Comparison of ENCODE assay signal across 1 cellular context in the genomic region with DNA sequence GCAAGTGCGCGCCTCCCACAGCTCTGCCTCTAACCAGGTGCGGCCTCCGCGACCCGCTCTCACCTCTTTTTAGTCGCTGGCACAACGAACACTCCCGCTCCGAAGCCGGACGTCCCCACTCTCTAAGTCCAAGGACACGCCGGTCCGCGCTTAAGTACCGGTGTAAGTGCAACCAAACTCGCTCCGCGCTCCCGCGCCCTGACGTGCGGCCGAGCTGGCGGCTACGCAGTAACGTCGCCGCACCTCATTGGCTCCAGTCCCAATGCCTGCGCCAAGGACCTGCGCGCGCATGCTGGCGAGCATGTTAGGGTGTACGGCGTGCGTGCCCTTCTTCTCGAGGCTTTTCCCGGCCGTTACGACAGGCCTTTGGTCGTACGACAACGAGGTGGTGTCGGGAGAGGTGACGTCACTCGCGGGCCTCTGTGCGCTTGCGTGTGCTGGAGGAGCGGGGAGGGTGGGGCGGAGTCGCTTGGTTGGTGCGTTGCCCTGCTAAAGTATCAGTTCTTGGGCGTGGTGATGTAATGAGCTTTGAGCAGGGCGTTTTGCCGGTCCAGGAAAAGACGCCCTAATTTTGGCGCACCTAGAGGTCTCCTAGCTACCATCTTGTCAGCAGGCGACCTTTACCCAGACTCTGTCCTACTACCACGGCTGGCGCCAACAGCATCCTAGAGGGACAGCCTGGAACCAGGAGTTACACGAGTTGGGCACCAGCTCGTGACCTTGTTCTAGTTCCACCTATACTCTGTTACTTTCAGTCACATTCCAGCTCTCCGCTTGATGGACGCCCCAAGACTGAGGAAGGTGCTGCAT.
TF ChIP-seq lines count a peak whose summit lies in the region.

Gene CYCS, minus strand, starts transcription at position 124 of the 810 bp plus-strand sequence. CDS start 1,141 bp downstream, outside the sequence.

TF ChIP-seq in GM12878, 131 proteins besides CTCF, POLR2A, EP300 and RAD21 (continued from another document and continues in another):
- TF ChIP-seq CUX1 (IDR thresholded peaks at IDR 0.05; ENCODE audit: insufficient replicate concordance, low read depth, low read length) (no peak), MTA3 (IDR thresholded peaks at IDR 0.05; ENCODE audit: borderline replicate concordance, low read length) (no peak), PAX5 (IDR thresholded peaks at IDR 0.05; ENCODE audit: borderline replicate concordance, low read depth, low read length) (peak; percentile 72; the same call in 1 of the 2 replicates), MYB (IDR thresholded peaks at IDR 0.05; ENCODE audit: borderline replicate concordance, low read depth, low read length) (0 out of 2 replicates have a peak, but pooled peaks have one; percentile 52), MLLT1 (IDR thresholded peaks at IDR 0.05) (peak; percentile 67), SRF (IDR thresholded peaks at IDR 0.05; ENCODE audit: low read depth in 2 of 2, low read length in 2 of 2) (no peak), TCF12 (IDR thresholded peaks at IDR 0.05; ENCODE audit: low read depth, low read length) (peak; percentile 81; the same call in 1 of the 2 replicates), SUPT20H (IDR thresholded peaks at IDR 0.05; ENCODE audit: borderline replicate concordance, control insufficient read depth, low read depth, low read length) (no peak), MXI1 (IDR thresholded peaks at IDR 0.05; ENCODE audit: low read depth, low read length) (peak; percentile 93), YY1 (IDR thresholded peaks at IDR 0.05; ENCODE audit: low read depth, low read length) (peak; percentile 74), SIX5 (IDR thresholded peaks at IDR 0.05; ENCODE audit: low read depth, low read length, severe bottlenecking) (peak; percentile 41), IKZF1 (conservative IDR thresholded peaks at IDR 0.05) (peak; percentile 94), CHD2 (IDR thresholded peaks at IDR 0.05; ENCODE audit: borderline replicate concordance, low read depth, low read length) (peak; percentile 94), YBX1 (IDR thresholded peaks at IDR 0.05) (no peak), RB1 (IDR thresholded peaks at IDR 0.05; ENCODE audit: borderline replicate concordance) (peak; percentile 97; the same call in 1 of the 2 replicates), NBN (IDR thresholded peaks at IDR 0.05) (peak; percentile 99), SMARCA5 (IDR thresholded peaks at IDR 0.05) (no peak), ASH2L (IDR thresholded peaks at IDR 0.05; ENCODE audit: borderline replicate concordance, low read depth) (0 out of 2 replicates have a peak, but pooled peaks have one; percentile 27), BMI1 (IDR thresholded peaks at IDR 0.05; ENCODE audit: borderline replicate concordance) (no peak), FOXM1 (IDR thresholded peaks at IDR 0.05; ENCODE audit: low read depth, low read length) (no peak), PRDM15 (CRISPR knock-in tag; IDR thresholded peaks at IDR 0.05) (no peak), SMAD1 (IDR thresholded peaks at IDR 0.05; ENCODE audit: low read depth, partially characterized antibody) (no peak), PML (IDR thresholded peaks at IDR 0.05; ENCODE audit: low read length) (peak; percentile 95), MEF2B (IDR thresholded peaks at IDR 0.05; ENCODE audit: partially characterized antibody, poor library complexity, severe bottlenecking) (no peak), IRF4 (IDR thresholded peaks at IDR 0.05; ENCODE audit: low read depth, low read length) (peak; percentile 66), ZZZ3 (IDR thresholded peaks at IDR 0.05; ENCODE audit: control insufficient read depth, insufficient read length, low read depth) (no peak), CHD1 (IDR thresholded peaks at IDR 0.05; ENCODE audit: low read depth, low read length) (no peak), RUNX3 (IDR thresholded peaks at IDR 0.05; ENCODE audit: low read length) (peak; percentile 22), ZNF622 (IDR thresholded peaks at IDR 0.05) (peak; percentile 94), BACH1 (IDR thresholded peaks at IDR 0.05; ENCODE audit: borderline replicate concordance) (peak; percentile 100), PAX8 (IDR thresholded peaks at IDR 0.05) (no peak), USF1 (IDR thresholded peaks at IDR 0.05; ENCODE audit: borderline replicate concordance, extremely low read length, insufficient read depth, low read depth, low read length) (no peak), ZNF207 (IDR thresholded peaks at IDR 0.05; ENCODE audit: borderline replicate concordance) (peak; percentile 77; the same call in 1 of the 2 replicates)
- TF ChIP-seq, protein P1, sequence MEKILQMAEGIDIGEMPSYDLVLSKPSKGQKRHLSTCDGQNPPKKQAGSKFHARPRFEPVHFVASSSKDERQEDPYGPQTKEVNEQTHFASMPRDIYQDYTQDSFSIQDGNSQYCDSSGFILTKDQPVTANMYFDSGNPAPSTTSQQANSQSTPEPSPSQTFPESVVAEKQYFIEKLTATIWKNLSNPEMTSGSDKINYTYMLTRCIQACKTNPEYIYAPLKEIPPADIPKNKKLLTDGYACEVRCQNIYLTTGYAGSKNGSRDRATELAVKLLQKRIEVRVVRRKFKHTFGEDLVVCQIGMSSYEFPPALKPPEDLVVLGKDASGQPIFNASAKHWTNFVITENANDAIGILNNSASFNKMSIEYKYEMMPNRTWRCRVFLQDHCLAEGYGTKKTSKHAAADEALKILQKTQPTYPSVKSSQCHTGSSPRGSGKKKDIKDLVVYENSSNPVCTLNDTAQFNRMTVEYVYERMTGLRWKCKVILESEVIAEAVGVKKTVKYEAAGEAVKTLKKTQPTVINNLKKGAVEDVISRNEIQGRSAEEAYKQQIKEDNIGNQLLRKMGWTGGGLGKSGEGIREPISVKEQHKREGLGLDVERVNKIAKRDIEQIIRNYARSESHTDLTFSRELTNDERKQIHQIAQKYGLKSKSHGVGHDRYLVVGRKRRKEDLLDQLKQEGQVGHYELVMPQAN (conservative IDR thresholded peaks at IDR 0.05): peak; percentile 46
- TF ChIP-seq, protein P2, sequence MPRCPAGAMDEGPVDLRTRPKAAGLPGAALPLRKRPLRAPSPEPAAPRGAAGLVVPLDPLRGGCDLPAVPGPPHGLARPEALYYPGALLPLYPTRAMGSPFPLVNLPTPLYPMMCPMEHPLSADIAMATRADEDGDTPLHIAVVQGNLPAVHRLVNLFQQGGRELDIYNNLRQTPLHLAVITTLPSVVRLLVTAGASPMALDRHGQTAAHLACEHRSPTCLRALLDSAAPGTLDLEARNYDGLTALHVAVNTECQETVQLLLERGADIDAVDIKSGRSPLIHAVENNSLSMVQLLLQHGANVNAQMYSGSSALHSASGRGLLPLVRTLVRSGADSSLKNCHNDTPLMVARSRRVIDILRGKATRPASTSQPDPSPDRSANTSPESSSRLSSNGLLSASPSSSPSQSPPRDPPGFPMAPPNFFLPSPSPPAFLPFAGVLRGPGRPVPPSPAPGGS (IDR thresholded peaks at IDR 0.05; ENCODE audit: borderline replicate concordance, insufficient read depth, low read depth, low read length, poor library complexity, severe bottlenecking): peak; percentile 6
- TF ChIP-seq, protein P3, sequence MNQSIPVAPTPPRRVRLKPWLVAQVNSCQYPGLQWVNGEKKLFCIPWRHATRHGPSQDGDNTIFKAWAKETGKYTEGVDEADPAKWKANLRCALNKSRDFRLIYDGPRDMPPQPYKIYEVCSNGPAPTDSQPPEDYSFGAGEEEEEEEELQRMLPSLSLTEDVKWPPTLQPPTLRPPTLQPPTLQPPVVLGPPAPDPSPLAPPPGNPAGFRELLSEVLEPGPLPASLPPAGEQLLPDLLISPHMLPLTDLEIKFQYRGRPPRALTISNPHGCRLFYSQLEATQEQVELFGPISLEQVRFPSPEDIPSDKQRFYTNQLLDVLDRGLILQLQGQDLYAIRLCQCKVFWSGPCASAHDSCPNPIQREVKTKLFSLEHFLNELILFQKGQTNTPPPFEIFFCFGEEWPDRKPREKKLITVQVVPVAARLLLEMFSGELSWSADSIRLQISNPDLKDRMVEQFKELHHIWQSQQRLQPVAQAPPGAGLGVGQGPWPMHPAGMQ (IDR thresholded peaks at IDR 0.05; ENCODE audit: borderline replicate concordance): no peak
- TF ChIP-seq, protein P4, sequence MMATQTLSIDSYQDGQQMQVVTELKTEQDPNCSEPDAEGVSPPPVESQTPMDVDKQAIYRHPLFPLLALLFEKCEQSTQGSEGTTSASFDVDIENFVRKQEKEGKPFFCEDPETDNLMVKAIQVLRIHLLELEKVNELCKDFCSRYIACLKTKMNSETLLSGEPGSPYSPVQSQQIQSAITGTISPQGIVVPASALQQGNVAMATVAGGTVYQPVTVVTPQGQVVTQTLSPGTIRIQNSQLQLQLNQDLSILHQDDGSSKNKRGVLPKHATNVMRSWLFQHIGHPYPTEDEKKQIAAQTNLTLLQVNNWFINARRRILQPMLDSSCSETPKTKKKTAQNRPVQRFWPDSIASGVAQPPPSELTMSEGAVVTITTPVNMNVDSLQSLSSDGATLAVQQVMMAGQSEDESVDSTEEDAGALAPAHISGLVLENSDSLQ (IDR thresholded peaks at IDR 0.05): peak; percentile 71
